9 cellular contexts compared by ENCODE assay signal in genomic region chr17:27471321-27472269, GRCh38. TPM values are rescaled to one million over a fixed set of nuclear protein-coding genes. Genes with fewer than 3 reads are reported as not detected.
DNase-seq lines count a peak whose midpoint lies in the region; ATAC-seq, FAIRE-seq and TF ChIP-seq lines count a peak whose summit lies in the region.
"Had no signal": no experiment of that assay in that cellular context is flagged by ENCODE, and none has a peak within 500 bp of the region (broad histone marks: within the 10 kb centered on the region; RNA-seq: fewer than 3 reads in every experiment).

No MANE protein-coding gene starts in this region.

- peak in 9 of 10 experiments; percentile 32 to 54 (median 41) for DNase-seq in CD4-positive, alpha-beta T cell
- peak; percentile 99 for DNase-seq in NCI-H226
- peak; percentile 57 for DNase-seq in activated gamma-delta T cell treated with Interleukin-2 at 50 U/mL for 16 hours
- DNase-seq in pancreas, result no peak
- DNase-seq in DMS79 treated with DMSO at 0.1 percent for 48 hours (lab: John Stamatoyannopoulos, UW), result no peak
- DNase-seq in NCI-H2081 (lab: John Stamatoyannopoulos, UW), result no peak
- DNase-seq in HFFc6, result no peak

- WGBS in pancreas, 2 donors, result 82 to 85% methylated on average over 14 of the region's 14 CpGs

- no peaks in the 10 kb centered on the region for H3K9me3 Mint-ChIP-seq in CD4-positive, alpha-beta T cell
- no peaks in the 10 kb centered on the region for H3K9me3 Mint-ChIP-seq in HFFc6

- H3K4me3 Mint-ChIP-seq in CD4-positive, alpha-beta T cell, result peak overlapping the region; percentile 26
- H3K4me3 Mint-ChIP-seq in HFFc6, result no peak overlapping the region

- peaks cover 72% of the 10 kb centered on the region for H3K4me1 Mint-ChIP-seq in CD4-positive, alpha-beta T cell (ENCODE audit: low read depth)
- H3K4me1 Mint-ChIP-seq in HFFc6 (ENCODE audit: low read depth), result peaks cover 16% of the 10 kb centered on the region

- no peak for TF ChIP-seq CTCF in CD4-positive, alpha-beta T cell (IDR thresholded peaks at IDR 0.05)
- TF ChIP-seq CTCF in pancreas (IDR thresholded peaks at IDR 0.05) (no peak), HFFc6 (IDR thresholded peaks at IDR 0.05) (no peak)

- no peak for FAIRE-seq in pancreas (lab: Jason Lieb, UNC)
- FAIRE-seq: G401.6 had no signal

- no peaks in the 10 kb centered on the region for H3K27me3 ChIP-seq in CD4-positive, alpha-beta T cell (ENCODE audit: control insufficient read depth, insufficient read depth, low read length)
- H3K27me3 ChIP-seq in pancreas, result no peaks in the 10 kb centered on the region

- H3K27ac Mint-ChIP-seq in CD4-positive, alpha-beta T cell, result peak overlapping the region; percentile 95
- no peak overlapping the region for H3K27ac Mint-ChIP-seq in HFFc6

- intact Hi-C loops in CD4-positive, alpha-beta T cell (cut with DNase I, micrococcal nuclease), result loop anchor here in 1 of 2 experiments (2.0 kb wide), 1 partner anchor 15 kb away; the partner anchor contains the start of gene KSR1
- intact Hi-C loops in pancreas (cut with DNase I), result loop anchor here in 1 of 3 donors (10.0 kb wide), 1 partner anchor 57 kb away; no protein-coding TSS in a partner anchor

- peaks cover 12 to 22% (median 15%) of the 10 kb centered on the region in 3 donors for H3K4me1 ChIP-seq in pancreas

- POLR2A ChIA-PET in CD4-positive, alpha-beta T cell (lab: Charles Lee), result interaction anchor here (1.2 to 5.0 kb wide), 2 partner anchors 10 to 15 kb away, joined by 4 to 29 read pairs; partner anchors contain the start of gene KSR1

- CTCF ChIA-PET in CD4-positive, alpha-beta T cell (lab: Charles Lee), result interaction anchor here (1.1 to 3.6 kb wide), 2 partner anchors 9 to 15 kb away, joined by 3 to 29 read pairs; partner anchors contain the start of gene KSR1

- no peaks in the 10 kb centered on the region for H3K36me3 ChIP-seq in pancreas

- H3K27me3 Mint-ChIP-seq in CD4-positive, alpha-beta T cell, result no peaks in the 10 kb centered on the region
- H3K27me3 Mint-ChIP-seq in HFFc6 (ENCODE audit: insufficient read depth), result peaks cover 12% of the 10 kb centered on the region

- no peak overlapping the region for H3K4me3 ChIP-seq in pancreas

- peak; percentile 68 for ATAC-seq in CD4-positive, alpha-beta T cell (ENCODE audit: poor library complexity)
- peak; percentile 69 for ATAC-seq in GM21529 (IDR thresholded peaks at IDR 0.05; ENCODE audit: unreplicated experiment)
- peak in 3 of 4 donors; percentile 5 to 46 (median 8) for ATAC-seq in pancreas

- no peaks in the 10 kb centered on the region for H3K9me3 ChIP-seq in CD4-positive, alpha-beta T cell (ENCODE audit: control insufficient read depth, low read length)
- H3K9me3 ChIP-seq in pancreas, result no peaks in the 10 kb centered on the region

- H3K27ac ChIP-seq in CD4-positive, alpha-beta T cell (ENCODE audit: low read depth, low read length), result no peak overlapping the region
- H3K27ac ChIP-seq in pancreas, result no peak overlapping the region

- no peaks in the 10 kb centered on the region for H3K36me3 Mint-ChIP-seq in CD4-positive, alpha-beta T cell (ENCODE audit: low read depth)
- no peaks in the 10 kb centered on the region for H3K36me3 Mint-ChIP-seq in HFFc6 (ENCODE audit: low read depth)

RNA-seq across cellular contexts. Expression of gene KSR1, which starts 15.3 kb away (rescaled TPM):
- total RNA-seq in CD4-positive, alpha-beta T cell, result 10 to 100 TPM; 19.4 to 25.3 TPM
- 100 to 1,000 TPM in 4 of 6 donors, 10 to 100 TPM in 2; 68.2 to 134 (median 103) TPM for total RNA-seq in pancreas
- polyA plus RNA-seq in pancreas, result 100 to 1,000 TPM in 1 of 2 donors, 10 to 100 TPM in 1; 98.3 to 139 TPM
- 1 to 10 TPM; 1.9 to 4.9 (median 3.6) TPM for total RNA-seq in HFFc6 (2021; fragmentation: NEBNext Ultra II Directional; extraction: Animal tissue kit (Norgen Biotek cat#: 25700))

Comparison
In these comparisons a context has a peak if more than half of its experiments do, and no peak if none do; other contexts are left out.
1. ATAC-seq: peak in every context shown above with its lines; median percentile 69 in GM21529; 68 in CD4-positive, alpha-beta T cell; 8 in pancreas.
2. DNase-seq: peak in CD4-positive, alpha-beta T cell (9 of 10), NCI-H226 (single experiment) and activated gamma-delta T cell treated with Interleukin-2 at 50 U/mL for 16 hours (single experiment); none in pancreas (0 of 6), DMS79 treated with DMSO at 0.1 percent for 48 hours (single experiment), NCI-H2081 (0 of 2) and HFFc6 (single experiment).